In the genomic region with DNA sequence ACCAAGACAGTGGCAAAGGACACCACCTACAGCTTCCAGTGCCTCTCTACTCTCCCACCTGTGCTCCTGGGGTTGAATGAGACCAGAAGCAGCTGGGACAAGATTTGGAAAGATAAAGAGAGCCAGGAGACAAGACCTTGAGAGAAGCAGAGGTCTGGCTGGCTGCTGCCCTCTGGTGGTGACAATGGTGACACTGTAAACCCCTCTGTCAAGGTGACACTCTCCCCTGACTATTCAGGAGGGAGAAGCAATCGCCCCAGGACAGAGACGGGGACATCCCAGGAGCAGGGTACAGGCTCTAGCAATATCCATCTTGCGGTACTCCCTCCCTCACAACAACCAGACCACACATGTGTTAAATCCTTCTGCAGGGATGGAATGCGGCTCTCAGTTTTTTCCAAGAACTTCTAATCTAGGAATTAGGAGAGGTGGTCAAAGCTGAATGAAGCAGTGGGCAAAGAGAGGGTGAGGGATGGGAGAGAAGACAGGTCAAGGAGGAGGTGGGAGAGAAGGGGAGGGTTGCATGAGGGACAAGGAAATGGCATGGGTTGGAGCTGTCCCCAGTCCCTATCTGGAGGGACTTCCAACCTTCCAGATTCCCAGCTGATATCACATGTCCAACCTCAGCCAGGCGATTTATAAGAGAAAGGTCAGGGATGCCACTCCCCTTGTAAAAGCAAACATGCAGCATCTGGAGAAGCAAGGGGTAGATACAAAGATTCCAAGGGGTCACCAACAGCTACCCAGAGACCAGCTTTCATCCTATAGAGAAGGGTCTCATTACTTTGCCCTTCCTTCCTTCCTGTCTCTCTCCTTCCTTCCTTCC, we compare ENCODE assay signal across 8 cellular contexts. TPM values are rescaled to one million over a fixed set of nuclear protein-coding genes. Genes with fewer than 3 reads are reported as not detected.
DNase-seq lines count a peak whose midpoint lies in the region; ATAC-seq, FAIRE-seq and TF ChIP-seq lines count a peak whose summit lies in the region.

No MANE protein-coding gene starts in this region.

- CTCF ChIA-PET in A673 (lab: Charles Lee) (interaction anchor here (0.6 to 1.6 kb wide), 7 partner anchors 19 to 556 kb away, joined by 3 to 4 read pairs (median 3); no protein-coding TSS in a partner anchor), activated B cell treated with CpG ODN at 0.5 μM for 24 hours (lab: Charles Lee) (interaction anchor here (0.5 to 7.2 kb wide), 19 partner anchors 9 to 549 kb away, joined by 3 to 197 read pairs (median 4); partner anchors contain the start of genes ABI3 and GNGT2)

- peaks cover 2% of the 10 kb centered on the region for H3K36me3 Mint-ChIP-seq in activated B cell treated with CpG ODN at 0.5 μM for 24 hours (ENCODE audit: low read depth)

- H3K9me3 ChIP-seq in A673 (ENCODE audit: low read depth, low read length, poor library complexity, severe bottlenecking) = no peaks in the 10 kb centered on the region

- ATAC-seq in activated B cell treated with CpG ODN at 0.5 μM for 24 hours (ENCODE audit: low read depth) (peak; percentile 44), GM21381 (IDR thresholded peaks at IDR 0.05; ENCODE audit: unreplicated experiment) (no peak)

- H3K4me3 ChIP-seq in A673 (ENCODE audit: low read depth, low read length, poor library complexity, severe bottlenecking) = peak overlapping the region; percentile 11
- no peak overlapping the region for H3K4me3 ChIP-seq in bronchial epithelial cell (ENCODE audit: low read depth, low read length)

- H3K27ac ChIP-seq in A673 (ENCODE audit: low read depth, low read length, poor library complexity, severe bottlenecking) = peak overlapping the region; percentile 86

- H3K36me3 ChIP-seq in A673 (ENCODE audit: insufficient read depth, low read length, poor library complexity, severe bottlenecking) (peaks cover 29% of the 10 kb centered on the region), bronchial epithelial cell (ENCODE audit: control insufficient read depth, insufficient read depth, low read length) (no peaks in the 10 kb centered on the region)

- TF ChIP-seq CTCF in A673 (conservative IDR thresholded peaks at IDR 0.05; ENCODE audit: low read depth, low read length) (peak; percentile 92), activated B cell treated with CpG ODN at 0.5 μM for 24 hours (IDR thresholded peaks at IDR 0.05) (peak; percentile 61), bronchial epithelial cell (IDR thresholded peaks at IDR 0.05; ENCODE audit: insufficient read depth, low read length, severe bottlenecking) (peak; percentile 91)

- H3K4me1 Mint-ChIP-seq in activated B cell treated with CpG ODN at 0.5 μM for 24 hours = peaks cover 35% of the 10 kb centered on the region

- BruUV-seq in A673 (replicated peaks; lab: Mats Ljungman, UMichigan) = TSS peak; percentile 3

- DNase-seq in A673 (ENCODE audit: low spot score) (peak; percentile 88), GM18507 (ENCODE audit: extremely low spot score, insufficient read length, low read depth) (peak; percentile 62), NCI-H2171 (lab: John Stamatoyannopoulos, UW) (peak; percentile 35), activated B cell treated with CpG ODN at 0.5 μM for 24 hours (peak; percentile 65), bronchial epithelial cell (ENCODE audit: low read depth) (peak; percentile 49), kidney tubule cell (ENCODE audit: low spot score) (peak; percentile 75)
- DNase-seq in stimulated activated CD4-positive, alpha-beta T cell treated with anti-CD3 and anti-CD28 coated beads, Interleukin-2, amount 100 ng/mL, for 4 hours (ENCODE audit: low read depth) = peak; percentile 71

- H3K27ac Mint-ChIP-seq in activated B cell treated with CpG ODN at 0.5 μM for 24 hours = no peak overlapping the region

- no peaks in the 10 kb centered on the region for H3K27me3 ChIP-seq in A673 (replicated peaks; ENCODE audit: insufficient read depth, low read depth, low read length, poor library complexity)
- H3K27me3 ChIP-seq in bronchial epithelial cell (ENCODE audit: control insufficient read depth, insufficient read depth, low read length) = peaks cover 31% of the 10 kb centered on the region

- H3K4me1 ChIP-seq in A673 (ENCODE audit: insufficient read depth, low read length, poor library complexity, severe bottlenecking) = peaks cover 22% of the 10 kb centered on the region

- peak overlapping the region; percentile 24 for H3K4me3 Mint-ChIP-seq in activated B cell treated with CpG ODN at 0.5 μM for 24 hours

- no peaks in the 10 kb centered on the region for H3K9me3 Mint-ChIP-seq in activated B cell treated with CpG ODN at 0.5 μM for 24 hours

- intact Hi-C loops in A673 (cut with micrococcal nuclease; ENCODE audit: unreplicated experiment) (loop anchor here (2.0 to 10.0 kb wide), 4 partner anchors 35 to 553 kb away; no protein-coding TSS in a partner anchor), activated B cell treated with CpG ODN at 0.5 μM for 24 hours (cut with micrococcal nuclease) (loop anchor here (1.0 to 10.0 kb wide), 7 partner anchors 17 to 553 kb away; partner anchors contain the start of genes ABI3, B4GALNT2 and GNGT2)

- peaks cover 10% of the 10 kb centered on the region for H3K27me3 Mint-ChIP-seq in activated B cell treated with CpG ODN at 0.5 μM for 24 hours

- POLR2A ChIA-PET in A673 (lab: Charles Lee; ENCODE audit: low non-redundant PET) (interaction anchor here (0.5 kb wide), 2 partner anchors 228 to 355 kb away, joined by 3 read pairs; no protein-coding TSS in a partner anchor), activated B cell treated with CpG ODN at 0.5 μM for 24 hours (lab: Charles Lee) (interaction anchor here (0.7 to 8.7 kb wide), 5 partner anchors 8 to 44 kb away, joined by 3 to 91 read pairs (median 4); partner anchors contain the start of genes ABI3 and GNGT2)

- peak; percentile 84 for FAIRE-seq in GM18507 (lab: Jason Lieb, UNC)
- no peak for FAIRE-seq in bronchial epithelial cell (lab: Jason Lieb, UNC)

RNA-seq across cellular contexts. Expression of gene PHOSPHO1, which starts 2.9 kb away (rescaled TPM):
- total RNA-seq in A673 (2021) (88.6 and 98.3 TPM in 2 replicates), activated B cell treated with CpG ODN at 0.5 μM for 24 hours (0.59 TPM in 1 of 2 replicates, not detected in the other), bronchial epithelial cell (not detected in 2 replicates)

RNA-seq across cellular contexts. Expression of gene ABI3, which starts 17.1 kb away (rescaled TPM):
- total RNA-seq in A673 (2021) (9.7 and 13.0 TPM in 2 replicates), activated B cell treated with CpG ODN at 0.5 μM for 24 hours (6.5 and 9.7 TPM in 2 replicates), bronchial epithelial cell (not detected in 2 replicates)

RNA-seq across cellular contexts. Expression of gene GNGT2, which starts 17.3 kb away (rescaled TPM):
- total RNA-seq in A673 (2021) = 9.2 and 9.6 TPM in 2 replicates
- total RNA-seq in activated B cell treated with CpG ODN at 0.5 μM for 24 hours = 8.1 and 9.8 TPM in 2 replicates
- total RNA-seq in bronchial epithelial cell = not detected in 2 replicates

Comparison
In these comparisons a context has a peak if more than half of its experiments do, and no peak if none do; other contexts are left out.
1. DNase-seq: peak in every context shown above with its lines; median percentile 88 in A673; 75 in kidney tubule cell; 71 in stimulated activated CD4-positive, alpha-beta T cell treated with anti-CD3 and anti-CD28 coated beads, Interleukin-2, amount 100 ng/mL, for 4 hours; 65 in activated B cell treated with CpG ODN at 0.5 μM for 24 hours; 62 in GM18507; 49 in bronchial epithelial cell; 35 in NCI-H2171.
2. RNA of gene PHOSPHO1, which starts 2.9 kb away (total RNA-seq): 88.6 to 98.3 TPM in A673; 0.59 TPM in activated B cell treated with CpG ODN at 0.5 μM for 24 hours and not detected in bronchial epithelial cell; every median in the first group is over 10 times any median in the second.
3. Peak in every context shown above with its lines, with median percentiles within 50 percentile points of each other: CTCF ChIP-seq.